1 cellular context compared by ENCODE assay signal in genomic region chr2:241506793-241507429, GRCh38.
TF ChIP-seq lines count a peak whose summit lies in the region.

No MANE protein-coding gene starts in this region.

TF ChIP-seq in HepG2, 621 proteins besides CTCF, POLR2A, EP300 and RAD21 (continued from another document and continues in another):
- no peak for TF ChIP-seq ZBTB26 (CRISPR knock-in tag; IDR thresholded peaks at IDR 0.05; ENCODE audit: borderline replicate concordance)
- TF ChIP-seq KLF11 (CRISPR knock-in tag; IDR thresholded peaks at IDR 0.05) = no peak
- no peak for TF ChIP-seq DBP (CRISPR knock-in tag; IDR thresholded peaks at IDR 0.05; ENCODE audit: not compliant biosample characterization)
- TF ChIP-seq ISL2 (CRISPR knock-in tag; IDR thresholded peaks at IDR 0.05) = no peak
- no peak for TF ChIP-seq LRRFIP1 (CRISPR knock-in tag; conservative IDR thresholded peaks at IDR 0.05)
- no peak for TF ChIP-seq BCL3 (CRISPR knock-in tag; IDR thresholded peaks at IDR 0.05)
- no peak for TF ChIP-seq RFX1 (IDR thresholded peaks at IDR 0.05)
- no peak for TF ChIP-seq SMYD3 (CRISPR knock-in tag; IDR thresholded peaks at IDR 0.05)
- 0 out of 2 replicates have a peak, but pooled peaks have one; percentile 15 for TF ChIP-seq ZNF138 (CRISPR knock-in tag; IDR thresholded peaks at IDR 0.05; ENCODE audit: low read depth)
- TF ChIP-seq HDAC1 (CRISPR knock-in tag; IDR thresholded peaks at IDR 0.05) = 0 out of 2 replicates have a peak, but pooled peaks have one; percentile 12
- no peak for TF ChIP-seq ZNF235 (CRISPR knock-in tag; IDR thresholded peaks at IDR 0.05; ENCODE audit: borderline replicate concordance)
- no peak for TF ChIP-seq HIC2 (CRISPR knock-in tag; IDR thresholded peaks at IDR 0.05; ENCODE audit: low read depth)
- TF ChIP-seq SNAPC2 (CRISPR knock-in tag; IDR thresholded peaks at IDR 0.05) = 0 out of 2 replicates have a peak, but pooled peaks have one; percentile 16
- no peak for TF ChIP-seq ZKSCAN8 (CRISPR knock-in tag; IDR thresholded peaks at IDR 0.05; ENCODE audit: borderline replicate concordance)
- no peak for TF ChIP-seq PRDM4 (CRISPR knock-in tag; IDR thresholded peaks at IDR 0.05; ENCODE audit: borderline replicate concordance)
- TF ChIP-seq ZSCAN22 (CRISPR knock-in tag; IDR thresholded peaks at IDR 0.05) = no peak
- TF ChIP-seq MAFF (IDR thresholded peaks at IDR 0.05; ENCODE audit: low read depth, low read length) = no peak
- no peak for TF ChIP-seq ERF (CRISPR knock-in tag; IDR thresholded peaks at IDR 0.05)
- TF ChIP-seq ZNF354B (CRISPR knock-in tag; IDR thresholded peaks at IDR 0.05) = no peak
- no peak for TF ChIP-seq ZNF180 (CRISPR knock-in tag; IDR thresholded peaks at IDR 0.05; ENCODE audit: borderline replicate concordance, low read depth)
- TF ChIP-seq ZNF33A (CRISPR knock-in tag; IDR thresholded peaks at IDR 0.05; ENCODE audit: borderline replicate concordance) = peak; percentile 43; the same call in 1 of the 2 replicates
- no peak for TF ChIP-seq ZNF678 (CRISPR knock-in tag; IDR thresholded peaks at IDR 0.05)
- no peak for TF ChIP-seq ATM (IDR thresholded peaks at IDR 0.05; ENCODE audit: borderline replicate concordance)
- no peak for TF ChIP-seq ZEB1 (IDR thresholded peaks at IDR 0.05; ENCODE audit: insufficient replicate concordance, low read depth)
- TF ChIP-seq NR3C1 (CRISPR knock-in tag; IDR thresholded peaks at IDR 0.05) = no peak
- no peak for TF ChIP-seq CSRNP1 (CRISPR knock-in tag; IDR thresholded peaks at IDR 0.05)
- no peak for TF ChIP-seq ZBTB34 (CRISPR knock-in tag; IDR thresholded peaks at IDR 0.05)
- no peak for TF ChIP-seq ZNF207 (IDR thresholded peaks at IDR 0.05; ENCODE audit: borderline replicate concordance)
- no peak for TF ChIP-seq ZBTB1 (CRISPR knock-in tag; IDR thresholded peaks at IDR 0.05; ENCODE audit: borderline replicate concordance)
- no peak for TF ChIP-seq ZNF292 (CRISPR knock-in tag; IDR thresholded peaks at IDR 0.05; ENCODE audit: borderline replicate concordance, low read depth)
- TF ChIP-seq ZNF275 (CRISPR knock-in tag; IDR thresholded peaks at IDR 0.05; ENCODE audit: borderline replicate concordance) = no peak
- no peak for TF ChIP-seq ZNF256 (CRISPR knock-in tag; conservative IDR thresholded peaks at IDR 0.05)
- TF ChIP-seq FOXP4 (CRISPR knock-in tag; IDR thresholded peaks at IDR 0.05) = no peak
- no peak for TF ChIP-seq ZNF335 (CRISPR knock-in tag; IDR thresholded peaks at IDR 0.05)
- TF ChIP-seq THRA (CRISPR knock-in tag; IDR thresholded peaks at IDR 0.05; ENCODE audit: borderline replicate concordance) = no peak
- TF ChIP-seq MZF1 (CRISPR knock-in tag; IDR thresholded peaks at IDR 0.05; ENCODE audit: borderline replicate concordance) = no peak
- peak; percentile 4; the same call in 1 of the 2 replicates for TF ChIP-seq KAT8 (CRISPR knock-in tag; IDR thresholded peaks at IDR 0.05)
- TF ChIP-seq RCOR2 (CRISPR knock-in tag; IDR thresholded peaks at IDR 0.05) = no peak
- TF ChIP-seq ZFP1 (CRISPR knock-in tag; IDR thresholded peaks at IDR 0.05) = no peak
- TF ChIP-seq CCDC6 (CRISPR knock-in tag; IDR thresholded peaks at IDR 0.05) = no peak
- TF ChIP-seq ZNF430 (CRISPR knock-in tag; IDR thresholded peaks at IDR 0.05) = no peak
